36 cellular contexts compared by ENCODE assay signal in the genomic region with DNA sequence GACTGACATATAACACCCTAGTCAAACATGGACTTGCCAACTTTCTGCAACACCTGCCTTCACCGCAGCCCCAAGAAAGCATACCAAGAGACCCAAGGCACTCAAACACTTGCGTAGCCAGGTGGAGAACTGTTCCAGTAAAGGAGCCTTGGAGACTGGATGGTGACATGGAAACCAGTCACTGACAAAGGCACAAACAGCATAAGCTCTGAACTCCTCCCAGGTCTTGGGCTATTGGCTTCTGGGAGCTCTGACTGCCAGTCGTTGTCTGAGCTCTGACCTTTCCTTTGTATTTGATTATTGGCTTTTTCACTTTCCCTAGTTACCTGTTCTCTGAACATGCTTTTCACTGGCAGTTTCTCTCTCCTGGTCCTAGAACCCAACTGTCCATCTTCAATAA. TPM values are rescaled to one million over a fixed set of nuclear protein-coding genes. Genes with fewer than 3 reads are reported as not detected.
A peak's percentile ranks its signal among the peaks of the same experiment; 100 is the strongest.
DNase-seq lines count a peak whose midpoint lies in the region; ATAC-seq, FAIRE-seq and TF ChIP-seq lines count a peak whose summit lies in the region.
"Had no signal": no experiment of that assay in that cellular context is flagged by ENCODE, and none has a peak within 500 bp of the region (broad histone marks: within the 10 kb centered on the region; RNA-seq: fewer than 3 reads in every experiment).

No MANE protein-coding gene starts in this region.

- no TSS peak for BruUV-seq in HepG2 (replicated peaks; lab: Mats Ljungman, UMichigan)

- FAIRE-seq in HepG2 (lab: Jason Lieb, UNC): no peak
- FAIRE-seq: H54, keratinocyte had no signal

- DNase-seq in HepG2 (ENCODE audit: low spot score) (no peak), mucosa of descending colon (no peak), amygdala (lab: John Stamatoyannopoulos, UW) (no peak), kidney glomerular epithelial cell (lab: John Stamatoyannopoulos, UW) (no peak), transverse colon (no peak)
- DNase-seq in central memory CD8-positive, alpha-beta T cell (ENCODE audit: low spot score in 2 of 2): no peak
- DNase-seq: ACHN; activated CD8-positive, alpha-beta memory T cell treated with anti-CD3 and anti-CD28 coated beads for 24 hours; activated T-cell treated with anti-CD3 and anti-CD28 coated beads for 4 hours; dermis blood vessel endothelial cell; DMS153; esophagus squamous epithelium; foreskin keratinocyte; lower lobe of right lung; MG63; NCI-H1105; NCI-H2029; NCI-H2227 treated with DMSO at 0.1 percent for 48 hours; NCI-H69; stimulated activated naive CD4-positive, alpha-beta T cell; T-helper 2 cell; uterus had no signal

- ATAC-seq in HepG2 (no peak; the same call in 2 of the 3 replicates), mucosa of descending colon (peak; percentile 13)
- ATAC-seq in central memory CD8-positive, alpha-beta T cell (replicated peaks; ENCODE audit: extremely low read depth, poor library complexity, severe bottlenecking): peak; percentile 25
- ATAC-seq: foreskin keratinocyte, lower lobe of right lung, Right ventricle myocardium inferior had no signal

- H3K4me1 Mint-ChIP-seq in central memory CD8-positive, alpha-beta T cell: peaks cover 72% of the 10 kb centered on the region
- H3K4me1 Mint-ChIP-seq: nephron had no signal

- H3K27ac ChIP-seq in liver (ENCODE audit: low read depth in 1 of 2, low read length in 2 of 2): no peak overlapping the region
- H3K27ac ChIP-seq in HepG2 (ENCODE audit: extremely low read length, insufficient read depth, low read length): no peak overlapping the region
- no peak overlapping the region for H3K27ac ChIP-seq in transverse colon
- H3K27ac ChIP-seq: ascending aorta, cardiac muscle cell, esophagus squamous epithelium, foreskin keratinocyte, KMS-11, lower lobe of right lung, parathyroid adenoma, right atrium auricular region, thoracic aorta, uterus had no signal

- no peaks in the 10 kb centered on the region for H3K79me2 ChIP-seq in HepG2 (ENCODE audit: insufficient read depth, low read length)
- H3K79me2 ChIP-seq: parathyroid adenoma had no signal

- H3K27me3 Mint-ChIP-seq in central memory CD8-positive, alpha-beta T cell: no peaks in the 10 kb centered on the region
- H3K27me3 Mint-ChIP-seq: activated naive CD4-positive, alpha-beta T cell treated with anti-CD3 and anti-CD28 coated beads, Interleukin-2, amount 50 U/mL, for 24 hours; B cell had no signal

- H3K27me3 ChIP-seq in liver (ENCODE audit: control insufficient read depth in 4 of 4, insufficient read depth in 4 of 4, low read length in 3 of 4): no peaks in the 10 kb centered on the region
- no peaks in the 10 kb centered on the region for H3K27me3 ChIP-seq in HepG2 (ENCODE audit: control insufficient read depth in 1 of 2, insufficient read depth in 2 of 2, low read length in 2 of 2)
- H3K27me3 ChIP-seq in transverse colon: no peaks in the 10 kb centered on the region
- H3K27me3 ChIP-seq: ascending aorta, cardiac muscle cell, esophagus squamous epithelium, foreskin keratinocyte, MG63, right atrium auricular region, uterus had no signal

- H4K20me1 ChIP-seq in HepG2 (ENCODE audit: insufficient read depth, low read length): no peaks in the 10 kb centered on the region

- peaks cover 34% of the 10 kb centered on the region for H3K36me3 Mint-ChIP-seq in central memory CD8-positive, alpha-beta T cell (ENCODE audit: insufficient read depth)

- H3K9ac ChIP-seq in liver (ENCODE audit: low read depth in 1 of 2, low read length in 2 of 2) (no peak overlapping the region), HepG2 (ENCODE audit: insufficient read depth, low read depth, low read length) (no peak overlapping the region)
- H3K9ac ChIP-seq: KMS-11, parathyroid adenoma had no signal

- H3K27ac Mint-ChIP-seq in central memory CD8-positive, alpha-beta T cell (ENCODE audit: low read depth): peak overlapping the region; percentile 79
- H3K27ac Mint-ChIP-seq: activated naive CD4-positive, alpha-beta T cell treated with anti-CD3 and anti-CD28 coated beads, Interleukin-2, amount 50 U/mL, for 24 hours; B cell; nephron had no signal

- H3K9me3 ChIP-seq in liver (ENCODE audit: control insufficient read depth in 4 of 4, low read length in 3 of 4): no peaks in the 10 kb centered on the region
- H3K9me3 ChIP-seq in HepG2 (ENCODE audit: low read length): no peaks in the 10 kb centered on the region
- H3K9me3 ChIP-seq in mucosa of descending colon: no peaks in the 10 kb centered on the region
- no peaks in the 10 kb centered on the region for H3K9me3 ChIP-seq in transverse colon
- H3K9me3 ChIP-seq: ascending aorta, esophagus squamous epithelium, lower lobe of right lung, MG63, right atrium auricular region, thoracic aorta, uterus had no signal

- WGBS in liver: 70% methylated on average over 3 of the region's 3 CpGs
- WGBS in HepG2 (ENCODE audit: low lambda C conversion rate): 65% methylated on average over 3 of the region's 3 CpGs
- 75 to 84% methylated on average over 1 to 3 of the region's 3 CpGs for WGBS in transverse colon (ENCODE audit: low coverage in 1 of 2), 2 donors

- peaks cover 0 to 6% (median 2%) of the 10 kb centered on the region in 4 donors for H3K36me3 ChIP-seq in liver (ENCODE audit: control insufficient read depth in 4 of 4, insufficient read depth in 3 of 4, low read depth in 1 of 4, low read length in 3 of 4)
- no peaks in the 10 kb centered on the region for H3K36me3 ChIP-seq in HepG2 (replicated peaks in 1 of 2; ENCODE audit: control insufficient read depth in 1 of 2, insufficient read depth in 2 of 2, low read length in 2 of 2)
- H3K36me3 ChIP-seq in mucosa of descending colon (ENCODE audit: low read depth): no peaks in the 10 kb centered on the region
- peaks cover 0 to 4% (median 0%) of the 10 kb centered on the region in 4 donors for H3K36me3 ChIP-seq in transverse colon
- H3K36me3 ChIP-seq: ascending aorta, cardiac muscle cell, MG63, right atrium auricular region, thoracic aorta, uterus had no signal

- H2AFZ ChIP-seq in HepG2 (ENCODE audit: low read length): no peak overlapping the region
- H2AFZ ChIP-seq: parathyroid adenoma had no signal

- peak overlapping the region; percentile 2 for H3K4me3 Mint-ChIP-seq in central memory CD8-positive, alpha-beta T cell
- H3K4me3 Mint-ChIP-seq: activated naive CD4-positive, alpha-beta T cell treated with anti-CD3 and anti-CD28 coated beads, Interleukin-2, amount 50 U/mL, for 24 hours; B cell; nephron had no signal

- H3K4me3 ChIP-seq in liver (ENCODE audit: low read depth in 1 of 3, low read length in 3 of 3) (no peak overlapping the region), HepG2 (replicated peaks in 1 of 3; ENCODE audit: insufficient read depth in 1 of 3, low read depth in 2 of 3, low read length in 3 of 3) (no peak overlapping the region), mucosa of descending colon (no peak overlapping the region), transverse colon (no peak overlapping the region)
- H3K4me3 ChIP-seq: ascending aorta, cardiac muscle cell, esophagus squamous epithelium, lower lobe of right lung, MG63, right atrium auricular region, smooth muscle cell, thoracic aorta, uterus had no signal

- CTCF ChIA-PET in HepG2 (lab: Yijun Ruan, JAX; ENCODE audit: low intra/inter-chr PET ratio, low total read pairs): no interaction called here

- TF ChIP-seq CTCF in liver (IDR thresholded peaks at IDR 0.05; ENCODE audit: low read depth, low read length, missing input control): no peak
- no peak for TF ChIP-seq CTCF in HepG2 (CRISPR knock-in tag; IDR thresholded peaks at IDR 0.05)
- no peak for TF ChIP-seq CTCF in mucosa of descending colon (IDR thresholded peaks at IDR 0.05)
- TF ChIP-seq CTCF in transverse colon (IDR thresholded peaks at IDR 0.05): no peak

- H3K9me3 Mint-ChIP-seq in central memory CD8-positive, alpha-beta T cell: no peaks in the 10 kb centered on the region
- H3K9me3 Mint-ChIP-seq: activated naive CD4-positive, alpha-beta T cell treated with anti-CD3 and anti-CD28 coated beads, Interleukin-2, amount 50 U/mL, for 24 hours; nephron had no signal

- intact Hi-C loops in HepG2 (cut with micrococcal nuclease; ENCODE audit: unreplicated experiment) (no loop called here), mucosa of descending colon (cut with DNase I, micrococcal nuclease) (no loop called here), transverse colon (cut with DNase I; ENCODE audit: low total_unique reads) (no loop called here)

- TF ChIP-seq POLR2A in HepG2 (IDR thresholded peaks at IDR 0.05; ENCODE audit: insufficient read depth in 1 of 2, low read depth in 2 of 2, low read length in 2 of 2): no peak
- no peak for TF ChIP-seq POLR2A in transverse colon (IDR thresholded peaks at IDR 0.05)

- POLR2A ChIA-PET in HepG2 (lab: Yijun Ruan, JAX): no interaction called here

- H3K4me1 ChIP-seq in liver (ENCODE audit: control insufficient read depth in 4 of 4, insufficient read depth in 4 of 4, low read length in 3 of 4) (peaks cover 4 to 29% (median 22%) of the 10 kb centered on the region in 4 donors), HepG2 (ENCODE audit: insufficient read depth, low read length) (no peaks in the 10 kb centered on the region), mucosa of descending colon (ENCODE audit: low read depth) (no peaks in the 10 kb centered on the region), transverse colon (peaks cover 0 to under 1% (median 0%) of the 10 kb centered on the region in 4 donors)
- H3K4me1 ChIP-seq: ascending aorta, esophagus squamous epithelium, foreskin keratinocyte, lower lobe of right lung, parathyroid adenoma, right atrium auricular region, uterus had no signal

- in situ Hi-C loops in HepG2 (cut with HindIII; ENCODE audit: extremely low pct_ligation_motif_present, low pct_unique_long_range_greater_than_20kb): no loop called here
- in situ Hi-C loops in transverse colon (cut with MboI; ENCODE audit: low pct_ligation_motif_present in 1 of 4, low pct_unique_long_range_greater_than_20kb in 1 of 4, low sequenced_read_pairs in 3 of 4): no loop called here

- no peak overlapping the region for H3K4me2 ChIP-seq in HepG2 (ENCODE audit: low read depth, low read length)
- H3K4me2 ChIP-seq: KMS-11, smooth muscle cell had no signal

- TF ChIP-seq EP300 in HepG2 (IDR thresholded peaks at IDR 0.05; ENCODE audit: low read depth in 2 of 2, low read length in 2 of 2) (no peak), HepG2 (CRISPR knock-in tag; IDR thresholded peaks at IDR 0.05; ENCODE audit: borderline replicate concordance) (no peak), transverse colon (IDR thresholded peaks at IDR 0.05; ENCODE audit: low read depth) (no peak)

- TF ChIP-seq RAD21 in liver (IDR thresholded peaks at IDR 0.05) (peak in 1 of 2 donors; percentile 25), HepG2 (CRISPR knock-in tag; IDR thresholded peaks at IDR 0.05) (no peak)

RNA-seq across cellular contexts. Expression of a gene that starts 38.3 kb away (rescaled TPM):
- 10 to 100 TPM in 1 of 2 donors, 1 to 10 TPM in 1; 5.3 to 23.6 TPM for total RNA-seq in liver
- polyA plus RNA-seq in liver: 1 to 10 TPM; 1.6 to 5.5 TPM
- 1.4 and 1.5 TPM in 2 replicates for total RNA-seq in HepG2 (2016; rRNA removed; fragmentation: Illumina TruSeq; extraction: Trizol)
- 1.5 and 1.8 TPM in 2 replicates for total RNA-seq in HepG2 (2016; cell fraction: cytosol; rRNA removed; fragmentation: Illumina TruSeq; extraction: Trizol; ENCODE audit: low read depth)
- total RNA-seq in HepG2 (2016; cell fraction: insoluble cytoplasmic fraction; rRNA removed; fragmentation: Illumina TruSeq; extraction: Trizol): 0.95 and 0.97 TPM in 2 replicates
- total RNA-seq in HepG2 (2016; cell fraction: membrane; rRNA removed; fragmentation: Illumina TruSeq; extraction: Trizol): 1.00 and 1.2 TPM in 2 replicates
- total RNA-seq in HepG2 (2016; cell fraction: nucleus; rRNA removed; fragmentation: Illumina TruSeq; extraction: Trizol): 4.1 and 5.6 TPM in 2 replicates
- polyA plus RNA-seq in HepG2 (2011; rRNA removed): 0.16 and 0.37 TPM in 2 replicates
- polyA plus RNA-seq in HepG2 (2011; cell fraction: cytosol; rRNA removed): 0.09 TPM in 2 replicates
- 0.14 and 0.35 TPM in 2 replicates for polyA plus RNA-seq in HepG2 (2011; cell fraction: nucleus; rRNA removed)
- polyA plus RNA-seq in HepG2 (2012): 0.13 and 0.16 TPM in 2 replicates
- polyA plus RNA-seq in HepG2 (2016; cell fraction: cytosol; fragmentation: Illumina TruSeq; extraction: Trizol; ENCODE audit: low read depth): 0.02 and 0.10 TPM in 2 replicates
- 0.32 and 0.37 TPM in 2 replicates for polyA plus RNA-seq in HepG2 (2016; cell fraction: insoluble cytoplasmic fraction; fragmentation: Illumina TruSeq; extraction: Trizol; ENCODE audit: low read depth)
- 0.03 and 0.15 TPM in 2 replicates for polyA plus RNA-seq in HepG2 (2016; cell fraction: membrane; fragmentation: Illumina TruSeq; extraction: Trizol; ENCODE audit: low read depth)
- 0.53 and 0.87 TPM in 2 replicates for polyA plus RNA-seq in HepG2 (2016; cell fraction: nucleus; fragmentation: Illumina TruSeq; extraction: Trizol; ENCODE audit: insufficient read depth, low read depth)
- polyA minus RNA-seq in HepG2 (2011; rRNA and poly(A)+ RNA removed; ENCODE audit: low replicate concordance): 0.74 and 12.3 TPM in 2 replicates
- 0.49 and 0.70 TPM in 2 replicates for polyA minus RNA-seq in HepG2 (2011; cell fraction: cytosol; rRNA and poly(A)+ RNA removed)
- 3.1 and 4.7 TPM in 2 replicates for polyA minus RNA-seq in HepG2 (2011; cell fraction: nucleus; rRNA and poly(A)+ RNA removed)
- total RNA-seq in mucosa of descending colon: 10 to 100 TPM; 21.7 to 27.9 (median 22.5) TPM
- total RNA-seq in transverse colon: 100 to 1,000 TPM in 1 of 4 donors, 10 to 100 TPM in 3; 42.3 to 108 (median 50.3) TPM
